In the genomic region with DNA sequence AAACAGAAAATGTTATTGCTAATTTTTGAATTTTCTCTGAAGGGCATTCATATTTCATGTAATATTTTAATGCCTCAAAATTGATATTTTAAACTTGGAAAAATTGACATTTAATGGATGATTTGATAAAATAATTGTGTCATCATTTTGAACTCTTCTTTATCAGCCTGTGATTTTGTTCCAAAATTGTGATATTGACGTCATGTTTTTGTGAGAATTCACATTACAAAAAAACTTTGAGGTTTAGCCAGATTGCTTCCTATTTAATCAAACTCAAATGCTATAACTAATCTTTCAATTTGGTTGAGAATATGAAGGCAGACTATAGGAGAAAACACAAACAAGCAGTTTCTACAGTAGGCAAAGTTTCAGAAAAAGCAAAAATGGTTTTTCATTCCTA, we compare ENCODE assay signal across 24 cellular contexts.
A peak's percentile ranks its signal among the peaks of the same experiment; 100 is the strongest.
DNase-seq lines count a peak whose midpoint lies in the region; ATAC-seq, FAIRE-seq and TF ChIP-seq lines count a peak whose summit lies in the region.
"Had no signal": no experiment of that assay in that cellular context is flagged by ENCODE, and none has a peak within 500 bp of the region (broad histone marks: within the 10 kb centered on the region; RNA-seq: fewer than 3 reads in every experiment).

No MANE protein-coding gene starts in this region.

- POLR2A ChIA-PET in HepG2 (lab: Yijun Ruan, JAX) = no interaction called here
- POLR2A ChIA-PET in HEK293 (lab: Yijun Ruan, JAX) = no interaction called here

- no peak for TF ChIP-seq RAD21 in HepG2 (CRISPR knock-in tag; IDR thresholded peaks at IDR 0.05)

- TF ChIP-seq EP300 in HepG2 (IDR thresholded peaks at IDR 0.05; ENCODE audit: low read depth in 2 of 2, low read length in 2 of 2) (no peak), HepG2 (CRISPR knock-in tag; IDR thresholded peaks at IDR 0.05; ENCODE audit: borderline replicate concordance) (no peak)

- H3K27me3 ChIP-seq in HepG2 (ENCODE audit: control insufficient read depth in 1 of 2, insufficient read depth in 2 of 2, low read length in 2 of 2) (no peaks in the 10 kb centered on the region), right lobe of liver (no peaks in the 10 kb centered on the region)
- H3K27me3 ChIP-seq: BLaER1 treated with 17β-estradiol and CSF1 and Interleukin-3, amounts not matched to agents 10 nM and 100 nM had no signal

- TF ChIP-seq CTCF in HepG2 (CRISPR knock-in tag; IDR thresholded peaks at IDR 0.05) (no peak), right lobe of liver (IDR thresholded peaks at IDR 0.05) (no peak), HEK293 (tag by site-specific recombination; IDR thresholded peaks at IDR 0.05) (no peak)

- H3K9me3 ChIP-seq in HepG2 (ENCODE audit: low read length) (no peaks in the 10 kb centered on the region), right lobe of liver (no peaks in the 10 kb centered on the region), HEK293 (ENCODE audit: control insufficient read depth, insufficient read depth, low read depth, low read length) (no peaks in the 10 kb centered on the region)
- H3K9me3 ChIP-seq: A549; BLaER1 treated with 17β-estradiol and CSF1 and Interleukin-3, amounts not matched to agents 10 nM and 100 nM; Caco-2 had no signal

- WGBS in HepG2 (ENCODE audit: low lambda C conversion rate) = 0% methylated on average over 1 of the region's 1 CpG
- WGBS in right lobe of liver (ENCODE audit: insufficient coverage, low coverage, low lambda C conversion rate, missing lambda C conversion rate) = 42% methylated on average over 1 of the region's 1 CpG

- no peak overlapping the region for H2AFZ ChIP-seq in HepG2 (ENCODE audit: low read length)

- CTCF ChIA-PET in HepG2 (lab: Yijun Ruan, JAX; ENCODE audit: low intra/inter-chr PET ratio, low total read pairs) = no interaction called here
- CTCF ChIA-PET in HEK293 (lab: Yijun Ruan, JAX) = no interaction called here

- H3K9ac ChIP-seq in HepG2 (ENCODE audit: insufficient read depth, low read depth, low read length) = no peak overlapping the region
- H3K9ac ChIP-seq: BLaER1 treated with 17β-estradiol and CSF1 and Interleukin-3, amounts not matched to agents 10 nM and 100 nM had no signal

- H3K36me3 ChIP-seq in HepG2 (replicated peaks in 1 of 2; ENCODE audit: control insufficient read depth in 1 of 2, insufficient read depth in 2 of 2, low read length in 2 of 2) (no peaks in the 10 kb centered on the region), right lobe of liver (no peaks in the 10 kb centered on the region), HEK293 (ENCODE audit: control insufficient read depth in 2 of 2, insufficient read depth in 1 of 2, low read length in 2 of 2) (no peaks in the 10 kb centered on the region)
- H3K36me3 ChIP-seq: BLaER1 treated with 17β-estradiol and CSF1 and Interleukin-3, amounts not matched to agents 10 nM and 100 nM had no signal

- H3K79me2 ChIP-seq in HepG2 (ENCODE audit: insufficient read depth, low read length) = no peaks in the 10 kb centered on the region

- intact Hi-C loops in HepG2 (cut with micrococcal nuclease; ENCODE audit: unreplicated experiment) (no loop called here), right lobe of liver (cut with DNase I) (no loop called here)

- no peak for FAIRE-seq in HepG2 (lab: Jason Lieb, UNC)
- peak; percentile 78 for FAIRE-seq in frontal cortex (lab: Jason Lieb, UNC)
- FAIRE-seq: A549, GM12878, GM19239 had no signal

- H3K27ac ChIP-seq in HepG2 (ENCODE audit: extremely low read length, insufficient read depth, low read length) (no peak overlapping the region), right lobe of liver (no peak overlapping the region), HEK293 (ENCODE audit: extremely low read depth, low read depth, low read length) (no peak overlapping the region)
- H3K27ac ChIP-seq: 22Rv1; A549; BLaER1 treated with 17β-estradiol and CSF1 and Interleukin-3, amounts not matched to agents 10 nM and 100 nM; C4-2B had no signal

- no peak for TF ChIP-seq POLR2A in HepG2 (IDR thresholded peaks at IDR 0.05; ENCODE audit: insufficient read depth in 1 of 2, low read depth in 2 of 2, low read length in 2 of 2)
- no peak for TF ChIP-seq POLR2A in right lobe of liver (IDR thresholded peaks at IDR 0.05)

- no peaks in the 10 kb centered on the region for H4K20me1 ChIP-seq in HepG2 (ENCODE audit: insufficient read depth, low read length)
- H4K20me1 ChIP-seq: BLaER1 treated with 17β-estradiol and CSF1 and Interleukin-3, amounts not matched to agents 10 nM and 100 nM had no signal

- BruUV-seq in HepG2 (replicated peaks; lab: Mats Ljungman, UMichigan) = no TSS peak

- H3K4me1 ChIP-seq in HepG2 (ENCODE audit: insufficient read depth, low read length) (0 out of 2 replicates have a peak, but pooled peaks cover 5% of the 10 kb centered on the region), right lobe of liver (no peaks in the 10 kb centered on the region), HEK293 (ENCODE audit: control insufficient read depth, insufficient read depth, low read length) (no peaks in the 10 kb centered on the region)
- H3K4me1 ChIP-seq: A549; BLaER1 treated with 17β-estradiol and CSF1 and Interleukin-3, amounts not matched to agents 10 nM and 100 nM; Caco-2 had no signal

- in situ Hi-C loops in HepG2 (cut with HindIII; ENCODE audit: extremely low pct_ligation_motif_present, low pct_unique_long_range_greater_than_20kb) = no loop called here

- DNase-seq in HepG2 (ENCODE audit: low spot score) (no peak), right lobe of liver (no peak), frontal cortex (ENCODE audit: low spot score in 2 of 2) (no peak), NCI-H1048 (lab: John Stamatoyannopoulos, UW) (no peak)
- DNase-seq in stimulated activated naive CD4-positive, alpha-beta T cell (lab: John Stamatoyannopoulos, UW) = no peak
- DNase-seq: AML-193; Caco-2; Calu3; CD4-positive, alpha-beta T cell; CD8-positive, alpha-beta T cell; DMS 273 treated with DMSO at 0.1 percent for 48 hours; DMS153; DMS53; DMS79; DND-41; EL; GDM1 had no signal

- no peak overlapping the region for H3K4me3 ChIP-seq in HepG2 (replicated peaks in 1 of 3; ENCODE audit: insufficient read depth in 1 of 3, low read depth in 2 of 3, low read length in 3 of 3)
- no peak overlapping the region for H3K4me3 ChIP-seq in right lobe of liver
- no peak overlapping the region for H3K4me3 ChIP-seq in HEK293 (ENCODE audit: low read depth, low read length)
- H3K4me3 ChIP-seq: A549; BLaER1 treated with 17β-estradiol and CSF1 and Interleukin-3, amounts not matched to agents 10 nM and 100 nM; GM12878 had no signal

- H3K4me2 ChIP-seq in HepG2 (ENCODE audit: low read depth, low read length) = no peak overlapping the region
- H3K4me2 ChIP-seq: A549; BLaER1 treated with 17β-estradiol and CSF1 and Interleukin-3, amounts not matched to agents 10 nM and 100 nM had no signal

- ATAC-seq in HepG2 (no peak), right lobe of liver (no peak)
- ATAC-seq: A549; CD8-positive, alpha-beta T cell; GM12878 had no signal

TF ChIP-seq in HepG2, 621 proteins besides CTCF, POLR2A, EP300 and RAD21 (continues in another document):
- no peak for TF ChIP-seq FLYWCH1 (CRISPR knock-in tag; IDR thresholded peaks at IDR 0.05)
- TF ChIP-seq BHLHE40 (IDR thresholded peaks at IDR 0.05; ENCODE audit: low read length) = no peak
- no peak for TF ChIP-seq MXI1 (IDR thresholded peaks at IDR 0.05; ENCODE audit: borderline replicate concordance, low read depth, low read length)
- no peak for TF ChIP-seq MEIS1 (CRISPR knock-in tag; IDR thresholded peaks at IDR 0.05; ENCODE audit: borderline replicate concordance)
- no peak for TF ChIP-seq MAFK (conservative IDR thresholded peaks at IDR 0.05 in 1 of 2, IDR thresholded peaks at IDR 0.05 in 1 of 2; ENCODE audit: low read length in 2 of 2)
- TF ChIP-seq THYN1 (CRISPR knock-in tag; IDR thresholded peaks at IDR 0.05; ENCODE audit: borderline replicate concordance, low read depth) = no peak
- TF ChIP-seq, protein P1, sequence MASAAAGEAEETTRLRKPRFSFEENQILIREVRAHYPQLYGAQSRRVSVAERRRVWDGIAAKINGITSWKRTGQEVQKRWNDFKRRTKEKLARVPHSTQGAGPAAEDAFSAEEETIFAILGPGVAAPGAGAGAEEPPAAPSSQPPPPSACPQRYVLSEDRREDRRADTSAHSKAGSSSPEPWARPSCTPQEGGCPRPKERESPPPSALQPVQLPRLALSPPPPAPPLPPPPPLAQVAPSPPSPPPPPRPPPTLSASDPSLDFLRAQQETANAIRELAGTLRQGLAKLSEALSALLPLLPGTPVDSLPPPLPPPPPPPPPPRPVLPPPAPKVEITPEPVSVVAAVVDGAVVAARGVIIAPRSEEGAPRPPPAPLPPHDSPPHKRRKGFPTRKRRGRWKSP (CRISPR knock-in tag; IDR thresholded peaks at IDR 0.05) = no peak
- TF ChIP-seq ZNF460 (CRISPR knock-in tag; IDR thresholded peaks at IDR 0.05; ENCODE audit: borderline replicate concordance) = no peak
- no peak for TF ChIP-seq GZF1 (CRISPR knock-in tag; IDR thresholded peaks at IDR 0.05)
- TF ChIP-seq CREB1 (IDR thresholded peaks at IDR 0.05) = peak; percentile 67; the same call in 1 of the 2 replicates
- no peak for TF ChIP-seq CREB1 (CRISPR knock-in tag; IDR thresholded peaks at IDR 0.05)

TF ChIP-seq in HEK293, 187 proteins besides CTCF, POLR2A, EP300 and RAD21 (continues in another document):
- TF ChIP-seq, protein P2, sequence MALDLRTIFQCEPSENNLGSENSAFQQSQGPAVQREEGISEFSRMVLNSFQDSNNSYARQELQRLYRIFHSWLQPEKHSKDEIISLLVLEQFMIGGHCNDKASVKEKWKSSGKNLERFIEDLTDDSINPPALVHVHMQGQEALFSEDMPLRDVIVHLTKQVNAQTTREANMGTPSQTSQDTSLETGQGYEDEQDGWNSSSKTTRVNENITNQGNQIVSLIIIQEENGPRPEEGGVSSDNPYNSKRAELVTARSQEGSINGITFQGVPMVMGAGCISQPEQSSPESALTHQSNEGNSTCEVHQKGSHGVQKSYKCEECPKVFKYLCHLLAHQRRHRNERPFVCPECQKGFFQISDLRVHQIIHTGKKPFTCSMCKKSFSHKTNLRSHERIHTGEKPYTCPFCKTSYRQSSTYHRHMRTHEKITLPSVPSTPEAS (tag by site-specific recombination; IDR thresholded peaks at IDR 0.05) = no peak
- TF ChIP-seq, protein P3, sequence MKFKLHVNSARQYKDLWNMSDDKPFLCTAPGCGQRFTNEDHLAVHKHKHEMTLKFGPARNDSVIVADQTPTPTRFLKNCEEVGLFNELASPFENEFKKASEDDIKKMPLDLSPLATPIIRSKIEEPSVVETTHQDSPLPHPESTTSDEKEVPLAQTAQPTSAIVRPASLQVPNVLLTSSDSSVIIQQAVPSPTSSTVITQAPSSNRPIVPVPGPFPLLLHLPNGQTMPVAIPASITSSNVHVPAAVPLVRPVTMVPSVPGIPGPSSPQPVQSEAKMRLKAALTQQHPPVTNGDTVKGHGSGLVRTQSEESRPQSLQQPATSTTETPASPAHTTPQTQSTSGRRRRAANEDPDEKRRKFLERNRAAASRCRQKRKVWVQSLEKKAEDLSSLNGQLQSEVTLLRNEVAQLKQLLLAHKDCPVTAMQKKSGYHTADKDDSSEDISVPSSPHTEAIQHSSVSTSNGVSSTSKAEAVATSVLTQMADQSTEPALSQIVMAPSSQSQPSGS (tag by site-specific recombination; IDR thresholded peaks at IDR 0.05; ENCODE audit: low read depth) = peak; percentile 52
